Comparison of ENCODE assay signal across 8 cellular contexts in the genomic region with DNA sequence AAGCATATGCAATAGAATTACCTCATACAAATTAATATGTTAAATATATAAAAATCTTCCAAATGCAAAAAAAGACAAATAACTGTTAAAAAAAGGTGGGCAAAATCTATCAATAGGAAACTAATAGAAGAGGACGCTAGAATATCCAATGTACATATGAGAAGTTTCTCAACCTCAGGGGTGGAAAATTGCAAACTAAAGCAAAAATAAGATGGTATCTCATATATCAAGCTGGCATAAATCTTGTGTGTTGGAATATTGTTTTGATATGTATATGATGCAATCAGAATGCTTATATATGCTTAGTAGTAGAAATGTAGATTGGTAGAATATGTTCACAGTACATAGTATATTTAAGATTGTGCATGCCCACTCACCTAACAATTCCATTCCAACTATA.
"Had no signal": no experiment of that assay in that cellular context is flagged by ENCODE, and none has a peak within 500 bp of the region (broad histone marks: within the 10 kb centered on the region; RNA-seq: fewer than 3 reads in every experiment).

No MANE protein-coding gene starts in this region.

- H3K27ac ChIP-seq: KMS-11 had no signal

- H2AFZ ChIP-seq: GM23338 had no signal

- DNase-seq: H9, HCEC 1CT, KBM-7 had no signal

- H3K4me2 ChIP-seq: GM23338, KMS-11 had no signal

- ATAC-seq: GM23338 had no signal

- H3K9ac ChIP-seq: KMS-11 had no signal

- FAIRE-seq: H1, H54, HTR-8/SVneo had no signal

- H3K4me3 ChIP-seq: GM23338 had no signal
